In the genomic region with DNA sequence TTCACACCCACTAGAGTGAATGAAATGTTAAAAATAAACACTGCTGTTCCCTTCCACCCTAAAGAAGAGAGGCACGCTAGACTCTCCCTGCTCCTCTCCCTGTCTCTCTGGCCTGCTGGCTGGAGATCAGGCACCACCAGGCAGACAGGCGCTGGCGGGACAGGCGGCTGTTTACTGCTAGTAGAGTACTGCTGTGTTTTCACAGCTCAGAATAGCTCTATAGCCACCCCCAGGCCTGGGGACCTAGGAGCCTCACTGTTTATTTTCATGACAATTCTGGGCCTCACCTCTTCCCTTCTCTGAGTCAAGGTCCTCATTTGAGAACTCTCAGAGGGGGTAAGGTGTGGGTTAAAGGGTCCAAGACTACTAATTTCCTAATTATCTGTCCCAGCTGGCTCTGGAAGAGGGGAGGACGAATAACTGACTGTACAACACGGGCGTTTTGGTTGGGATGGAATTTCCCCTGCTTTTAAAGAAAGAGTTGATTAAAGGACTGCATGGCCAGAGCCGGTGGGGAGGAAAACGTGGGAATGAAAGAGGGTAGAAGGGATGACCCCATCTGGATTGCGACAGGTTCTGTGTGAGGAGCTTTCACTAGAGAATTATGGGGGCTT, we compare ENCODE assay signal across 1 cellular context.
TF ChIP-seq lines count a peak whose summit lies in the region.

No MANE protein-coding gene starts in this region.

TF ChIP-seq in HepG2, 621 proteins besides CTCF, POLR2A, EP300 and RAD21 (continues in another document):
- TF ChIP-seq MED13 (CRISPR knock-in tag; IDR thresholded peaks at IDR 0.05) (no peak), FOXP1 (IDR thresholded peaks at IDR 0.05) (no peak), FOXP1 (CRISPR knock-in tag; IDR thresholded peaks at IDR 0.05) (peak; percentile 90), SMAD1 (CRISPR knock-in tag; IDR thresholded peaks at IDR 0.05; ENCODE audit: borderline replicate concordance, low read depth) (peak; percentile 61; the same call in 1 of the 2 replicates), ZHX1 (CRISPR knock-in tag; IDR thresholded peaks at IDR 0.05; ENCODE audit: low read depth) (no peak), ZNF383 (CRISPR knock-in tag; IDR thresholded peaks at IDR 0.05; ENCODE audit: borderline replicate concordance) (no peak), KMT2A (CRISPR knock-in tag; IDR thresholded peaks at IDR 0.05) (0 out of 2 replicates have a peak, but pooled peaks have one; percentile 24), NCOA2 (CRISPR knock-in tag; IDR thresholded peaks at IDR 0.05) (peak; percentile 52; the same call in 1 of the 2 replicates), SRF (IDR thresholded peaks at IDR 0.05; ENCODE audit: low read depth, low read length) (no peak), NR2F6 (IDR thresholded peaks at IDR 0.05) (peak; percentile 47; the same call in 1 of the 2 replicates), NR2F6 (CRISPR knock-in tag; IDR thresholded peaks at IDR 0.05) (peak; percentile 27; the same call in 1 of the 2 replicates), PHB2 (IDR thresholded peaks at IDR 0.05; ENCODE audit: partially characterized antibody) (no peak), ZSCAN29 (CRISPR knock-in tag; conservative IDR thresholded peaks at IDR 0.05) (0 out of 2 replicates have a peak, but pooled peaks have one; percentile 7), KLF13 (CRISPR knock-in tag; IDR thresholded peaks at IDR 0.05) (no peak), NRL (CRISPR knock-in tag; IDR thresholded peaks at IDR 0.05; ENCODE audit: borderline replicate concordance) (no peak), CHCHD3 (CRISPR knock-in tag; IDR thresholded peaks at IDR 0.05) (no peak), ZBTB43 (CRISPR knock-in tag; conservative IDR thresholded peaks at IDR 0.05) (0 out of 2 replicates have a peak, but pooled peaks have one; percentile 4), RXRA (CRISPR knock-in tag; IDR thresholded peaks at IDR 0.05) (peak; percentile 35; the same call in 1 of the 2 replicates), SRSF9 (IDR thresholded peaks at IDR 0.05; ENCODE audit: borderline replicate concordance, insufficient read depth, low read depth, low read length, poor library complexity, severe bottlenecking) (no peak), ZNF597 (CRISPR knock-in tag; IDR thresholded peaks at IDR 0.05) (no peak), BORCS8-MEF2B (CRISPR knock-in tag; IDR thresholded peaks at IDR 0.05) (no peak), GMEB2 (CRISPR knock-in tag; IDR thresholded peaks at IDR 0.05; ENCODE audit: low read depth) (no peak), ZXDC (CRISPR knock-in tag; IDR thresholded peaks at IDR 0.05) (no peak), ZNF230 (CRISPR knock-in tag; IDR thresholded peaks at IDR 0.05) (no peak), KMT2B (CRISPR knock-in tag; IDR thresholded peaks at IDR 0.05) (peak; percentile 31; the same call in 1 of the 2 replicates), BRD4 (CRISPR knock-in tag; IDR thresholded peaks at IDR 0.05) (no peak), ZNF292 (CRISPR knock-in tag; IDR thresholded peaks at IDR 0.05; ENCODE audit: borderline replicate concordance, low read depth) (peak; percentile 91; the same call in 1 of the 2 replicates), FOXP4 (CRISPR knock-in tag; IDR thresholded peaks at IDR 0.05) (peak; percentile 92), ZFP1 (CRISPR knock-in tag; IDR thresholded peaks at IDR 0.05) (no peak), ZSCAN25 (CRISPR knock-in tag; IDR thresholded peaks at IDR 0.05) (peak; percentile 81; the same call in 1 of the 2 replicates), ZNF510 (CRISPR knock-in tag; IDR thresholded peaks at IDR 0.05; ENCODE audit: low read depth) (no peak), ZNF580 (CRISPR knock-in tag; IDR thresholded peaks at IDR 0.05; ENCODE audit: borderline replicate concordance, low read depth) (peak; percentile 63; the same call in 1 of the 2 replicates), ZNF850 (CRISPR knock-in tag; conservative IDR thresholded peaks at IDR 0.05) (0 out of 2 replicates have a peak, but pooled peaks have one; percentile 31), ZFP82 (CRISPR knock-in tag; IDR thresholded peaks at IDR 0.05; ENCODE audit: borderline replicate concordance) (no peak)
- TF ChIP-seq, protein P1, sequence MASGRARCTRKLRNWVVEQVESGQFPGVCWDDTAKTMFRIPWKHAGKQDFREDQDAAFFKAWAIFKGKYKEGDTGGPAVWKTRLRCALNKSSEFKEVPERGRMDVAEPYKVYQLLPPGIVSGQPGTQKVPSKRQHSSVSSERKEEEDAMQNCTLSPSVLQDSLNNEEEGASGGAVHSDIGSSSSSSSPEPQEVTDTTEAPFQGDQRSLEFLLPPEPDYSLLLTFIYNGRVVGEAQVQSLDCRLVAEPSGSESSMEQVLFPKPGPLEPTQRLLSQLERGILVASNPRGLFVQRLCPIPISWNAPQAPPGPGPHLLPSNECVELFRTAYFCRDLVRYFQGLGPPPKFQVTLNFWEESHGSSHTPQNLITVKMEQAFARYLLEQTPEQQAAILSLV (CRISPR knock-in tag; IDR thresholded peaks at IDR 0.05; ENCODE audit: borderline replicate concordance) = no peak
- TF ChIP-seq, protein P2, sequence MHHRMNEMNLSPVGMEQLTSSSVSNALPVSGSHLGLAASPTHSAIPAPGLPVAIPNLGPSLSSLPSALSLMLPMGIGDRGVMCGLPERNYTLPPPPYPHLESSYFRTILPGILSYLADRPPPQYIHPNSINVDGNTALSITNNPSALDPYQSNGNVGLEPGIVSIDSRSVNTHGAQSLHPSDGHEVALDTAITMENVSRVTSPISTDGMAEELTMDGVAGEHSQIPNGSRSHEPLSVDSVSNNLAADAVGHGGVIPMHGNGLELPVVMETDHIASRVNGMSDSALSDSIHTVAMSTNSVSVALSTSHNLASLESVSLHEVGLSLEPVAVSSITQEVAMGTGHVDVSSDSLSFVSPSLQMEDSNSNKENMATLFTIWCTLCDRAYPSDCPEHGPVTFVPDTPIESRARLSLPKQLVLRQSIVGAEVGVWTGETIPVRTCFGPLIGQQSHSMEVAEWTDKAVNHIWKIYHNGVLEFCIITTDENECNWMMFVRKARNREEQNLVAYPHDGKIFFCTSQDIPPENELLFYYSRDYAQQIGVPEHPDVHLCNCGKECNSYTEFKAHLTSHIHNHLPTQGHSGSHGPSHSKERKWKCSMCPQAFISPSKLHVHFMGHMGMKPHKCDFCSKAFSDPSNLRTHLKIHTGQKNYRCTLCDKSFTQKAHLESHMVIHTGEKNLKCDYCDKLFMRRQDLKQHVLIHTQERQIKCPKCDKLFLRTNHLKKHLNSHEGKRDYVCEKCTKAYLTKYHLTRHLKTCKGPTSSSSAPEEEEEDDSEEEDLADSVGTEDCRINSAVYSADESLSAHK (CRISPR knock-in tag; IDR thresholded peaks at IDR 0.05; ENCODE audit: borderline replicate concordance) = no peak
- TF ChIP-seq, protein P3, sequence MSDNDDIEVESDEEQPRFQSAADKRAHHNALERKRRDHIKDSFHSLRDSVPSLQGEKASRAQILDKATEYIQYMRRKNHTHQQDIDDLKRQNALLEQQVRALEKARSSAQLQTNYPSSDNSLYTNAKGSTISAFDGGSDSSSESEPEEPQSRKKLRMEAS (IDR thresholded peaks at IDR 0.05) = peak; percentile 59; the same call in 1 of the 2 replicates
- TF ChIP-seq, protein P4, sequence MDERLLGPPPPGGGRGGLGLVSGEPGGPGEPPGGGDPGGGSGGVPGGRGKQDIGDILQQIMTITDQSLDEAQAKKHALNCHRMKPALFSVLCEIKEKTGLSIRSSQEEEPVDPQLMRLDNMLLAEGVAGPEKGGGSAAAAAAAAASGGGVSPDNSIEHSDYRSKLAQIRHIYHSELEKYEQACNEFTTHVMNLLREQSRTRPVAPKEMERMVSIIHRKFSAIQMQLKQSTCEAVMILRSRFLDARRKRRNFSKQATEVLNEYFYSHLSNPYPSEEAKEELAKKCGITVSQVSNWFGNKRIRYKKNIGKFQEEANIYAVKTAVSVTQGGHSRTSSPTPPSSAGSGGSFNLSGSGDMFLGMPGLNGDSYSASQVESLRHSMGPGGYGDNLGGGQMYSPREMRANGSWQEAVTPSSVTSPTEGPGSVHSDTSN (CRISPR knock-in tag; IDR thresholded peaks at IDR 0.05) = no peak
- TF ChIP-seq, protein P5, sequence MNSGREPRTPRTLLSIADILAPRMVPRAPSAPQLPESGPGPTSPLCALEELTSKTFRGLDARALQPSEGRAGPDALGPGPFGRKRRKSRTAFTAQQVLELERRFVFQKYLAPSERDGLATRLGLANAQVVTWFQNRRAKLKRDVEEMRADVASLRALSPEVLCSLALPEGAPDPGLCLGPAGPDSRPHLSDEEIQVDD (CRISPR knock-in tag; IDR thresholded peaks at IDR 0.05; ENCODE audit: borderline replicate concordance) = no peak
